19 cellular contexts compared by ENCODE assay signal in the genomic region with DNA sequence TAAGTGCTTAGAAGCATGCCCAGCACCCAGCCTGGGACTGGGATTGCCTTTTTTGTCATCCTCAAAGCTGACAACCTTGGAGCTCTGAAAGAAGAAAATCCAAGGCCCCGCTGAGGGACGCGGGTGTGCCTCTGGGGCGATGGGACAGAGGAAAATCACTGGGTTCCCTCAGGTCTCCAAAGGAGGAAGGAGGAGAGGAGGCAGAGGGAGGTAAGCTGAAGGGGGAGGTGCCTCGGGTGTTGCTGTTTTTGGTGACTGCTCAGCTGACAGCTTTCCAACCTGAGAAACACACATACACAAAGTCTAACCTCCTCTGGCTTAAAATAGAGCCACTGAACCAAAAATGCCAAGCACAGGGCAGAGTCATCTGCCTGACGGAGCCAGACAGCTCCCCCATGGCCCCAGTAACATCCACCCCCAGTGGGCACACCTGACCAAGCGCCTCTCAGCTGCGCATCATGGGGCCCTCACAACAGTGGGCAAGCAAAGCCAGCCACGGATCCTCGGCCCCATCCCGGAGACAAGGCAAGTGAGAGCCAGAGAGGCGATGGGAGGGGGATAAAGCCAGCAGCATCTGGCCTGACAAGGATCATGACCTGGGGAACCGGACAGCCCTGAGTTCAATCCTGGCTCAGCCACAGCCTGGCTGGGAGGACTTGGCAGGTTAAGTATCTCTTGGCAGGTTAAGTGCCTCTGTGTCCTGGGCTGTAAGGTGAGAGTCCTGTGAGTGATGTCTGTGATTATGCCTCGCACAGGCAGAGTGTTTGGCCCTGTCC. TPM values are rescaled to one million over a fixed set of nuclear protein-coding genes. Genes with fewer than 3 reads are reported as not detected.
"Had no signal": no experiment of that assay in that cellular context is flagged by ENCODE, and none has a peak within 500 bp of the region (broad histone marks: within the 10 kb centered on the region; RNA-seq: fewer than 3 reads in every experiment).

No MANE protein-coding gene starts in this region.

- FAIRE-seq: endometrium, TTC549 had no signal

- H3K36me3 ChIP-seq: brain microvascular endothelial cell, gastrocnemius medialis, heart right ventricle, upper lobe of left lung had no signal

- H3K27ac ChIP-seq: brain microvascular endothelial cell, gastrocnemius medialis, upper lobe of left lung had no signal

- H3K9me3 ChIP-seq: gastrocnemius medialis, heart right ventricle, upper lobe of left lung had no signal

- DNase-seq: activated CD4-positive, alpha-beta memory T cell treated with anti-CD3 and anti-CD28 coated beads for 36 hours; activated CD4-positive, alpha-beta T cell treated with anti-CD3 and anti-CD28 coated beads for 36 hours; activated T-cell treated with anti-CD3 and anti-CD28 coated beads for 4 hours; amygdala; brain microvascular endothelial cell; cortex of kidney; gastrocnemius medialis; heart right ventricle; left colon; mammary epithelial cell; midbrain; stimulated activated CD4-positive, alpha-beta T cell treated with anti-CD3 and anti-CD28 coated beads, Interleukin-12 subunit alpha, Interleukin-12 subunit beta, amount 100 ng/mL, for 4 hours; stimulated activated CD4-positive, alpha-beta T cell treated with anti-CD3 and anti-CD28 coated beads, Interleukin-2, amount 100 ng/mL, for 24 hours; stimulated activated naive CD8-positive, alpha-beta T cell treated with anti-CD3 and anti-CD28 coated beads, Interleukin-15, Interleukin-2, amounts not matched to agents 100 U/mL and 50 U/mL, for 24 hours; upper lobe of left lung had no signal

- H3K27me3 ChIP-seq: upper lobe of left lung had no signal

- H3K4me3 ChIP-seq: gastrocnemius medialis, heart right ventricle, upper lobe of left lung had no signal

- ATAC-seq: activated CD4-positive, alpha-beta T cell treated with anti-CD3 and anti-CD28 coated beads for 36 hours; gastrocnemius medialis; left colon; stimulated activated naive CD8-positive, alpha-beta T cell treated with anti-CD3 and anti-CD28 coated beads, Interleukin-15, Interleukin-2, amounts not matched to agents 100 U/mL and 50 U/mL, for 24 hours; WTC11 had no signal

RNA-seq across cellular contexts. Expression of gene KCNK15, which starts 3.2 kb away (rescaled TPM):
- polyA plus RNA-seq: neural cell had no signal

RNA-seq across cellular contexts. Expression of gene CCN5, which starts 27.3 kb away (rescaled TPM):
- total RNA-seq: activated CD4-positive, alpha-beta memory T cell treated with anti-CD3 and anti-CD28 coated beads for 36 hours; activated CD4-positive, alpha-beta T cell treated with anti-CD3 and anti-CD28 coated beads for 36 hours had no signal
- polyA plus RNA-seq: mammary epithelial cell, neural cell had no signal
